Comparison of ENCODE assay signal across 26 cellular contexts in the genomic region with DNA sequence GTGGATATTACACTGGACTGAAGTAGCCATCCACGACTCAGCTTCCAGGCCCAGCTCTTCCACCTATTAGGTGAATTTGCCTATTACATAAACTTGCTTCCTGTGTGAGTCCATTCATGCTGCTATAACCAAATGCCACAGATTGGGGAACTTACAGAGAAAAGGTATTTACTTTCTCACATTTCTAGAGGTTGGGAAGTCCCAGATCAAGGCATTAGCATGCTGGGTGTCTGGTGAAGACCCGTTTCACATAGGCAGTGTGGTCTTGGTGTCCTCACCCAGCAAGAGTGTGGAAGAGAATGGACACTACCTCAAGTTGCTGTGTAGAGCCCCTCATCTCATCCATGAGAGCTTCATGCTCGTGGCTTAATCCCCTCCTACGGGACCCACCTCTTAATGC.
"Had no signal": no experiment of that assay in that cellular context is flagged by ENCODE, and none has a peak within 500 bp of the region (broad histone marks: within the 10 kb centered on the region; RNA-seq: fewer than 3 reads in every experiment).

No MANE protein-coding gene starts in this region.

- H3K27me3 ChIP-seq: heart right ventricle, hepatocyte, right atrium auricular region, suprapubic skin, tibial artery, upper lobe of right lung, uterus had no signal

- H3K9ac ChIP-seq: parathyroid adenoma had no signal

- H3K79me2 ChIP-seq: hepatocyte, parathyroid adenoma had no signal

- H2AFZ ChIP-seq: hepatocyte, parathyroid adenoma had no signal

- H3K36me3 Mint-ChIP-seq: memory B cell; naive thymus-derived CD8-positive, alpha-beta T cell had no signal

- H3K36me3 ChIP-seq: heart right ventricle, left ventricle myocardium inferior, right atrium auricular region, suprapubic skin, thoracic aorta, tibial artery, upper lobe of right lung, uterus had no signal

- H3K4me1 ChIP-seq: heart right ventricle, left ventricle myocardium inferior, parathyroid adenoma, right atrium auricular region, suprapubic skin, tibial artery, upper lobe of right lung, uterus had no signal

- H3K27me3 Mint-ChIP-seq: stimulated activated naive CD8-positive, alpha-beta T cell treated with anti-CD3 and anti-CD28 coated beads, Interleukin-15, Interleukin-2, amounts not matched to agents 100 ng/mL and 50 ng/mL, for 24 hours had no signal

- H3K4me3 ChIP-seq: heart right ventricle, hepatocyte, left ventricle myocardium inferior, lung, mucosa of descending colon, right atrium auricular region, skin epidermis, suprapubic skin, thoracic aorta, tibial artery, upper lobe of right lung, uterus had no signal

- ATAC-seq: heart right ventricle; mucosa of descending colon; naive thymus-derived CD8-positive, alpha-beta T cell; sciatic nerve; upper lobe of right lung had no signal

- H3K4me2 ChIP-seq: hepatocyte had no signal

- H3K27ac Mint-ChIP-seq: memory B cell; naive thymus-derived CD8-positive, alpha-beta T cell; progenitor cell of endocrine pancreas; stimulated activated naive CD8-positive, alpha-beta T cell treated with anti-CD3 and anti-CD28 coated beads, Interleukin-15, Interleukin-2, amounts not matched to agents 100 ng/mL and 50 ng/mL, for 24 hours had no signal

- H3K27ac ChIP-seq: heart right ventricle, hepatocyte, left ventricle myocardium inferior, parathyroid adenoma, right atrium auricular region, skin epidermis, suprapubic skin, thoracic aorta, tibial artery, upper lobe of right lung, uterus had no signal

- H3K4me1 Mint-ChIP-seq: memory B cell had no signal

- H3K9me3 ChIP-seq: thoracic aorta, upper lobe of right lung, uterus had no signal

- H3K4me3 Mint-ChIP-seq: memory B cell; naive thymus-derived CD8-positive, alpha-beta T cell; stimulated activated naive CD8-positive, alpha-beta T cell treated with anti-CD3 and anti-CD28 coated beads, Interleukin-15, Interleukin-2, amounts not matched to agents 100 ng/mL and 50 ng/mL, for 24 hours had no signal

- DNase-seq: heart right ventricle; islet precursor cell; left ventricle myocardium inferior; midbrain; mucosa of descending colon; naive thymus-derived CD8-positive, alpha-beta T cell; stimulated activated CD4-positive, alpha-beta T cell treated with anti-CD3 and anti-CD28 coated beads, Interleukin-12 subunit alpha, Interleukin-12 subunit beta, amount 100 ng/mL, for 4 hours; stimulated activated CD4-positive, alpha-beta T cell treated with anti-CD3 and anti-CD28 coated beads, Interleukin-15, amount 100 ng/mL, for 24 hours; stimulated activated CD4-positive, alpha-beta T cell treated with anti-CD3 and anti-CD28 coated beads, Interleukin-2, amount 100 ng/mL, for 24 hours; stimulated activated CD4-positive, alpha-beta T cell treated with anti-CD3 and anti-CD28 coated beads, Interleukin-4, amount 100 ng/mL, for 1 hour; stimulated activated naive CD4-positive, alpha-beta T cell; tibial artery; trophoblast cell; upper lobe of right lung; uterus had no signal
